8 cellular contexts compared by ENCODE assay signal in genomic region chr5:57650360-57651069, GRCh38.
DNase-seq lines count a peak whose midpoint lies in the region; ATAC-seq, FAIRE-seq and TF ChIP-seq lines count a peak whose summit lies in the region.

No MANE protein-coding gene starts in this region.

- H3K4me1 ChIP-seq in H9 (ENCODE audit: insufficient read depth, low read length) = no peaks in the 10 kb centered on the region
- H3K4me1 ChIP-seq in heart left ventricle = peaks cover 0 to 16% (median 0%) of the 10 kb centered on the region in 12 donors
- no peaks in the 10 kb centered on the region for H3K4me1 ChIP-seq in small intestine (ENCODE audit: control insufficient read depth in 2 of 2, insufficient read depth in 1 of 2, low read depth in 1 of 2, low read length in 1 of 2)

- no peak overlapping the region for H4K5ac ChIP-seq in H9 (ENCODE audit: insufficient read length, low read depth, low read length)

- H3K9me3 Mint-ChIP-seq in H9 = peaks cover 3 to 6% of the 10 kb centered on the region in 2 experiments; a peak in 4 of 5 replicates

- H3K4me2 ChIP-seq in H9 (ENCODE audit: insufficient read depth, insufficient read length, low read length) = no peak overlapping the region

- peak overlapping the region in 1 of 3 experiments; percentile 41; a peak in 1 of 7 replicates for H3K27ac Mint-ChIP-seq in H9

- H3K9ac ChIP-seq in H9 (ENCODE audit: extremely low read depth, insufficient read length, low read length) = no peak overlapping the region

- no peak overlapping the region for H3K4me3 Mint-ChIP-seq in H9

- H3K4me1 Mint-ChIP-seq in H9 = peaks cover 6 to 21% of the 10 kb centered on the region in 2 experiments

- no peak overlapping the region for H2BK120ac ChIP-seq in H9 (ENCODE audit: low read depth, low read length, poor library complexity, severe bottlenecking)

- no peak for TF ChIP-seq POLR2A in heart left ventricle (IDR thresholded peaks at IDR 0.05)

- no peaks in the 10 kb centered on the region for H3K36me3 ChIP-seq in heart left ventricle
- no peaks in the 10 kb centered on the region for H3K36me3 ChIP-seq in small intestine (ENCODE audit: control insufficient read depth in 2 of 2, insufficient read depth in 2 of 2, low read length in 2 of 2)

- no peaks in the 10 kb centered on the region; a peak in 1 of 7 replicates for H3K36me3 Mint-ChIP-seq in H9 (ENCODE audit: insufficient read depth in 1 of 3, low read depth in 3 of 3)

- intact Hi-C loops in heart left ventricle (cut with DNase I) = loop anchor here in 9 of 10 donors (5.0 to 10.0 kb wide), 8 partner anchors 124 to 812 kb away; partner anchors contain the start of gene PLK2 (in 4 of the 9)

- FAIRE-seq in small intestine (lab: Jason Lieb, UNC) = no peak
- FAIRE-seq in frontal cortex (lab: Jason Lieb, UNC) = no peak

- H2BK15ac ChIP-seq in H9 (ENCODE audit: low read depth, low read length) = no peak overlapping the region

- H3K79me2 ChIP-seq in H9 (ENCODE audit: insufficient read depth, low read length) = no peaks in the 10 kb centered on the region

- H3K23me2 ChIP-seq in H9 (ENCODE audit: insufficient read length, low read depth, low read length, poor library complexity, severe bottlenecking) = no peaks in the 10 kb centered on the region

- H4K20me1 ChIP-seq in H9 (ENCODE audit: control insufficient read depth, insufficient read depth, insufficient read length) = no peaks in the 10 kb centered on the region

- no peaks in the 10 kb centered on the region for H3K27me3 Mint-ChIP-seq in H9 (ENCODE audit: low read depth)

- DNase-seq in stimulated activated naive CD4-positive, alpha-beta T cell (lab: John Stamatoyannopoulos, UW) = peak in 4 of 6 experiments; percentile 0 to 21 (median 4)
- no peak for DNase-seq in stimulated activated naive CD4-positive, alpha-beta T cell treated with Interleukin-2 at 50 U/mL for 16 hours (lab: John Stamatoyannopoulos, UW)
- DNase-seq in H9 (peak; percentile 82), Kasumi-1 (lab: John Stamatoyannopoulos, UW) (peak; percentile 36 to 49), UCSD-AML1 (lab: John Stamatoyannopoulos, UW; ENCODE audit: unreplicated experiment) (peak; percentile 13), heart left ventricle (no peak), small intestine (peak; percentile 67), frontal cortex (ENCODE audit: low spot score in 2 of 2) (no peak)

- H2BK12ac ChIP-seq in H9 (ENCODE audit: insufficient read length, low read depth, low read length) = no peak overlapping the region

- H2BK5ac ChIP-seq in H9 (ENCODE audit: insufficient read length, low read length) = no peak overlapping the region

- no CpG with 5 or more reads among the region's 6 CpGs for WGBS in H9 (ENCODE audit: extremely low coverage, insufficient read length, low lambda C conversion rate)
- 69 to 80% (median 77%) methylated on average over 6 of the region's 6 CpGs for WGBS in heart left ventricle, 4 donors
- 28 to 66% (median 39%) methylated on average over 6 of the region's 6 CpGs for WGBS in small intestine, 3 donors

- H3K27ac ChIP-seq in H9 (ENCODE audit: insufficient read length, low read depth, low read length) = no peak overlapping the region
- no peak overlapping the region for H3K27ac ChIP-seq in heart left ventricle
- H3K27ac ChIP-seq in small intestine (ENCODE audit: low read depth in 1 of 2, low read length in 1 of 2) = no peak overlapping the region

- H2AK5ac ChIP-seq in H9 (ENCODE audit: insufficient read length, low read length) = no peak overlapping the region

- no peaks in the 10 kb centered on the region for H3K79me1 ChIP-seq in H9 (ENCODE audit: insufficient read depth, low read depth, low read length, poor library complexity, severe bottlenecking)

- no peak overlapping the region for H3K18ac ChIP-seq in H9 (ENCODE audit: insufficient read length, low read depth, low read length)

- H3K56ac ChIP-seq in H9 (ENCODE audit: insufficient read length, low read depth, low read length) = no peak overlapping the region

- H3K27me3 ChIP-seq in H9 (ENCODE audit: insufficient read depth, low read length) = no peaks in the 10 kb centered on the region
- H3K27me3 ChIP-seq in heart left ventricle = no peaks in the 10 kb centered on the region
- no peaks in the 10 kb centered on the region for H3K27me3 ChIP-seq in small intestine (ENCODE audit: control insufficient read depth in 2 of 2, insufficient read depth in 2 of 2, low read length in 2 of 2)

- ATAC-seq in heart left ventricle = peak in 2 of 4 donors; percentile 50 to 61

- no peaks in the 10 kb centered on the region for H3K9me3 ChIP-seq in H9 (ENCODE audit: control insufficient read depth, low read depth, low read length)
- H3K9me3 ChIP-seq in heart left ventricle = peaks cover 0 to 26% (median 5%) of the 10 kb centered on the region in 12 donors
- H3K9me3 ChIP-seq in small intestine (ENCODE audit: control insufficient read depth, low read depth) = no peaks in the 10 kb centered on the region

- H2BK20ac ChIP-seq in H9 (ENCODE audit: low read depth, low read length, poor library complexity, severe bottlenecking) = no peak overlapping the region

- no peak overlapping the region for H3T11ph ChIP-seq in H9 (ENCODE audit: low read length)

- H3K4me3 ChIP-seq in heart left ventricle = no peak overlapping the region
- H3K4me3 ChIP-seq in small intestine (ENCODE audit: low read depth in 1 of 2, low read length in 2 of 2) = no peak overlapping the region

- no peak overlapping the region for H3K23ac ChIP-seq in H9 (ENCODE audit: insufficient read length, low read depth, low read length)

- H4K8ac ChIP-seq in H9 (replicated peaks; ENCODE audit: insufficient read length, low read depth, low read length) = no peak overlapping the region

- no peak overlapping the region for H2AFZ ChIP-seq in H9 (ENCODE audit: low read length)

- no peak overlapping the region for H3K4ac ChIP-seq in H9 (ENCODE audit: low read depth, low read length)

- TF ChIP-seq CTCF in H9 (conservative IDR thresholded peaks at IDR 0.05) (peak; percentile 80), heart left ventricle (IDR thresholded peaks at IDR 0.05) (peak; percentile 33 to 61 (median 51))

- no peak overlapping the region for H3K14ac ChIP-seq in H9 (ENCODE audit: insufficient read depth, low read length)

- H4K91ac ChIP-seq in H9 (ENCODE audit: insufficient read length, low read depth, low read length) = no peak overlapping the region

Comparison
In these comparisons a context has a peak if more than half of its experiments do, and no peak if none do; other contexts are left out.
1. DNase-seq: peak in stimulated activated naive CD4-positive, alpha-beta T cell (4 of 6), H9 (single experiment), Kasumi-1 (2 of 2), UCSD-AML1 (single experiment) and small intestine (single experiment); none in stimulated activated naive CD4-positive, alpha-beta T cell treated with Interleukin-2 at 50 U/mL for 16 hours (single experiment), heart left ventricle (0 of 5) and frontal cortex (0 of 2).